In genomic region chr4:118279920-118280432, GRCh38 we compare ENCODE assay signal across 8 cellular contexts.
DNase-seq lines count a peak whose midpoint lies in the region; ATAC-seq, FAIRE-seq and TF ChIP-seq lines count a peak whose summit lies in the region.

No MANE protein-coding gene starts in this region.

- H3K27ac Mint-ChIP-seq in CD8-positive, alpha-beta T cell, result peak overlapping the region; percentile 99
- H3K27ac Mint-ChIP-seq in nephron, result peak overlapping the region; percentile 94 to 95 (median 95)

- peak overlapping the region; percentile 96 for H3K27ac ChIP-seq in CD8-positive, alpha-beta T cell (ENCODE audit: low read depth, low read length)
- H3K27ac ChIP-seq in colonic mucosa, result peak overlapping the region; percentile 78

- peaks cover 3% of the 10 kb centered on the region for H3K36me3 ChIP-seq in CD8-positive, alpha-beta T cell (ENCODE audit: insufficient read depth, low read length)
- H3K36me3 ChIP-seq in colonic mucosa, result no peaks in the 10 kb centered on the region

- H3K4me1 ChIP-seq in CD8-positive, alpha-beta T cell (ENCODE audit: insufficient read depth, low read length), result peaks cover 29% of the 10 kb centered on the region
- no peaks in the 10 kb centered on the region for H3K4me1 ChIP-seq in colonic mucosa

- CTCF ChIA-PET in CD8-positive, alpha-beta T cell (lab: Charles Lee), result interaction anchor here (1.1 to 1.2 kb wide), 2 partner anchors 12 to 19 kb away, joined by 3 to 5 read pairs; no protein-coding TSS in a partner anchor

- intact Hi-C loops in CD8-positive, alpha-beta T cell (cut with DNase I, micrococcal nuclease), result loop anchor here (2.0 to 10.0 kb wide), 12 partner anchors 73 to 1347 kb away; partner anchors contain the start of genes SEC24D (in 2 of the 2), USP53 (in 2 of the 2), PDE5A (in 1 of the 2) and PRSS12 (in 1 of the 2)
- intact Hi-C loops in colonic mucosa (cut with DNase I), result loop anchor here (2.0 to 10.0 kb wide), 3 partner anchors 73 to 555 kb away; partner anchors contain the start of genes PRSS12 and SEC24D

- peaks cover 49% of the 10 kb centered on the region for H3K36me3 Mint-ChIP-seq in CD8-positive, alpha-beta T cell
- H3K36me3 Mint-ChIP-seq in nephron (ENCODE audit: low read depth), result peaks cover 20% of the 10 kb centered on the region

- no peaks in the 10 kb centered on the region for H3K9me3 Mint-ChIP-seq in CD8-positive, alpha-beta T cell
- H3K9me3 Mint-ChIP-seq in nephron, result no peaks in the 10 kb centered on the region

- no peak for DNase-seq in CD8-positive, alpha-beta T cell
- DNase-seq in LNCaP clone FGC (ENCODE audit: low read depth) (no peak), colonic mucosa (no peak), HTR-8/SVneo (ENCODE audit: insufficient read length, low spot score) (no peak), globus pallidus (ENCODE audit: low spot score) (no peak), RKO (ENCODE audit: low spot score) (no peak)

- no peak for FAIRE-seq in HTR-8/SVneo (lab: Jason Lieb, UNC)

- ATAC-seq in CD8-positive, alpha-beta T cell, result no peak
- ATAC-seq in GM21825 (IDR thresholded peaks at IDR 0.05; ENCODE audit: unreplicated experiment), result no peak

- no peaks in the 10 kb centered on the region for H3K27me3 ChIP-seq in CD8-positive, alpha-beta T cell (ENCODE audit: insufficient read depth, low read length)
- H3K27me3 ChIP-seq in colonic mucosa, result no peaks in the 10 kb centered on the region

- H3K27me3 Mint-ChIP-seq in CD8-positive, alpha-beta T cell (ENCODE audit: low read depth), result no peaks in the 10 kb centered on the region
- no peaks in the 10 kb centered on the region for H3K27me3 Mint-ChIP-seq in nephron (ENCODE audit: low read depth)

- H3K9ac ChIP-seq in colonic mucosa (ENCODE audit: low read depth in 2 of 2, low read length in 2 of 2), result peak overlapping the region in 1 of 2 donors; percentile 97

- no peak for TF ChIP-seq CTCF in CD8-positive, alpha-beta T cell (IDR thresholded peaks at IDR 0.05)
- TF ChIP-seq CTCF in LNCaP clone FGC (IDR thresholded peaks at IDR 0.05; ENCODE audit: control insufficient read depth, extremely low read depth, insufficient read depth) (no peak), colonic mucosa (IDR thresholded peaks at IDR 0.05) (no peak), nephron (IDR thresholded peaks at IDR 0.05; ENCODE audit: unreplicated experiment in 3 of 3) (no peak)

- POLR2A ChIA-PET in CD8-positive, alpha-beta T cell (lab: Charles Lee), result interaction anchor here (0.8 kb wide), 1 partner anchor 9 kb away, joined by 3 read pairs; no protein-coding TSS in a partner anchor

- peak overlapping the region; percentile 94 for H3K4me3 Mint-ChIP-seq in CD8-positive, alpha-beta T cell
- H3K4me3 Mint-ChIP-seq in nephron, result peak overlapping the region; percentile 87 to 95 (median 93)

- peak overlapping the region; percentile 69 for H3K4me3 ChIP-seq in CD8-positive, alpha-beta T cell (ENCODE audit: low read depth, low read length)
- H3K4me3 ChIP-seq in LNCaP clone FGC (ENCODE audit: low read depth, low read length) (peak overlapping the region; percentile 77), colonic mucosa (peak overlapping the region; percentile 64)

- peaks cover 59% of the 10 kb centered on the region for H3K4me1 Mint-ChIP-seq in CD8-positive, alpha-beta T cell (ENCODE audit: low read depth)
- H3K4me1 Mint-ChIP-seq in nephron, result peaks cover 40% of the 10 kb centered on the region

- no peaks in the 10 kb centered on the region for H3K9me3 ChIP-seq in CD8-positive, alpha-beta T cell (ENCODE audit: low read length)
- no peaks in the 10 kb centered on the region for H3K9me3 ChIP-seq in colonic mucosa
